ENCODE assay signal across 16 cellular contexts in the genomic region with DNA sequence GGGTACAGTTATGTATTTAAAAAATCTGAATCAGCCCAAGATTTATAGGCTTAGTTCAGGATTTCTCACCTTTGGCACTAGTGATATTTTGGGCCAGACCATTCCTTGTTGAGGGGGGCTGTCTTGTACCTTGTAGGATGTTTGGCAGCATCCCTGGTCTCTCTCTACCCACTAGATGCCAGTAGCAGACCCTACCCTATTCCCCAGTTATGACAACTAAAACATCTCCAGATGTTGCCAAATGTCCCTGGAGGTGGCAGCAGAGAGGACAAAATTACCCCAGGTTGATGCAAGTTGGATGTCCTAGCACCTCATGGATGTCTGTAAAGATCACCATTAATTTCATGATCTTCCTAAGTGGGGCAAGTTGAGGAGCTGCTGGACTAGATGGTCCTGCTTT. TPM values are rescaled to one million over a fixed set of nuclear protein-coding genes. Genes with fewer than 3 reads are reported as not detected.
DNase-seq lines count a peak whose midpoint lies in the region; ATAC-seq, FAIRE-seq and TF ChIP-seq lines count a peak whose summit lies in the region.
"Had no signal": no experiment of that assay in that cellular context is flagged by ENCODE, and none has a peak within 500 bp of the region (broad histone marks: within the 10 kb centered on the region; RNA-seq: fewer than 3 reads in every experiment).

No MANE protein-coding gene starts in this region.

- in situ Hi-C loops in K562 (cut with MboI), result no loop called here

- DNase-seq in A673 (ENCODE audit: low spot score), result peak; percentile 7
- no peak for DNase-seq in DND-41
- peak; percentile 34 for DNase-seq in NCI-H146 (lab: John Stamatoyannopoulos, UW)
- no peak for DNase-seq in K562 (ENCODE audit: extremely low read depth in 1 of 4, low spot score in 3 of 4)
- DNase-seq in Kasumi-1 (lab: John Stamatoyannopoulos, UW), result no peak
- DNase-seq in AG08395 (ENCODE audit: low spot score), result no peak
- DNase-seq in germinal center (ENCODE audit: low spot score), result no peak
- no peak for DNase-seq in activated effector memory CD4-positive, alpha-beta T cell treated with Interleukin-2 at 50 U/mL for 16 hours
- DNase-seq: activated naive CD8-positive, alpha-beta T cell treated with anti-CD3 and anti-CD28 coated beads, Interleukin-2, amount 10 ng/mL, durations not matched to agents 7 days and 5 days; EL; heart right ventricle; kidney; midbrain had no signal

- H4K20me1 ChIP-seq in DND-41 (ENCODE audit: insufficient read depth, low read length), result no peaks in the 10 kb centered on the region
- no peaks in the 10 kb centered on the region for H4K20me1 ChIP-seq in K562 (replicated peaks; ENCODE audit: control insufficient read depth, insufficient read depth, low read length)

- ATAC-seq in DND-41 (ENCODE audit: insufficient read depth, low read depth) (no peak), K562 (no peak)
- ATAC-seq: heart right ventricle, sciatic nerve had no signal

- no peak overlapping the region for H3K4me3 ChIP-seq in A673 (ENCODE audit: low read depth, low read length, poor library complexity, severe bottlenecking)
- no peak overlapping the region for H3K4me3 ChIP-seq in DND-41 (ENCODE audit: low read depth in 1 of 2, low read length in 2 of 2)
- H3K4me3 ChIP-seq in K562, result no peak overlapping the region
- H3K4me3 ChIP-seq: heart right ventricle, thoracic aorta had no signal

- no peak overlapping the region for H3K27ac ChIP-seq in A673 (ENCODE audit: low read depth, low read length, poor library complexity, severe bottlenecking)
- no peak overlapping the region for H3K27ac ChIP-seq in DND-41 (ENCODE audit: low read length)
- H3K27ac ChIP-seq in K562 (ENCODE audit: extremely low read depth, low read depth, low read length), result no peak overlapping the region
- H3K27ac ChIP-seq: heart right ventricle, thoracic aorta had no signal

- H3K36me3 ChIP-seq in A673 (ENCODE audit: insufficient read depth, low read length, poor library complexity, severe bottlenecking) (no peaks in the 10 kb centered on the region), DND-41 (ENCODE audit: insufficient read depth, low read length) (no peaks in the 10 kb centered on the region), K562 (ENCODE audit: control insufficient read depth, insufficient read depth, low read length) (no peaks in the 10 kb centered on the region)
- H3K36me3 ChIP-seq: heart right ventricle, thoracic aorta had no signal

- H3K9me1 ChIP-seq in K562 (ENCODE audit: control insufficient read depth, insufficient read depth, low read length), result no peaks in the 10 kb centered on the region

- POLR2A ChIA-PET in A673 (lab: Charles Lee; ENCODE audit: low non-redundant PET) (interaction anchor here (0.8 kb wide), 1 partner anchor 255 kb away, joined by 3 read pairs; no protein-coding TSS in a partner anchor), K562 (lab: Yijun Ruan, JAX) (interaction anchor here (0.6 kb wide), 1 partner anchor 85 kb away, joined by 3 read pairs; no protein-coding TSS in a partner anchor)

- no peaks in the 10 kb centered on the region for H3K79me2 ChIP-seq in DND-41 (ENCODE audit: insufficient read depth, low read length)
- no peaks in the 10 kb centered on the region for H3K79me2 ChIP-seq in K562 (ENCODE audit: control insufficient read depth, insufficient read depth, low read length)

- H3K4me1 ChIP-seq in A673 (ENCODE audit: insufficient read depth, low read length, poor library complexity, severe bottlenecking) (no peaks in the 10 kb centered on the region), DND-41 (ENCODE audit: insufficient read depth, low read length) (no peaks in the 10 kb centered on the region), K562 (replicated peaks in 1 of 2; ENCODE audit: control insufficient read depth in 2 of 2, insufficient read depth in 2 of 2, low read length in 2 of 2) (no peaks in the 10 kb centered on the region)
- H3K4me1 ChIP-seq: heart right ventricle had no signal

- TF ChIP-seq EP300 in K562 (IDR thresholded peaks at IDR 0.05; ENCODE audit: low read length), result no peak

- no peak for TF ChIP-seq RAD21 in K562 (CRISPR knock-in tag; conservative IDR thresholded peaks at IDR 0.05 in 1 of 2, IDR thresholded peaks at IDR 0.05 in 1 of 2)

- BruUV-seq in A673 (replicated peaks; lab: Mats Ljungman, UMichigan), result no TSS peak
- no TSS peak for BruUV-seq in K562 (replicated peaks; lab: Mats Ljungman, UMichigan)

- no peaks in the 10 kb centered on the region for H3K9me3 ChIP-seq in A673 (ENCODE audit: low read depth, low read length, poor library complexity, severe bottlenecking)
- no peaks in the 10 kb centered on the region for H3K9me3 ChIP-seq in DND-41 (ENCODE audit: insufficient read depth, low read length, severe bottlenecking)
- H3K9me3 ChIP-seq in K562 (replicated peaks; ENCODE audit: control insufficient read depth, insufficient read depth, low read depth, low read length), result peaks cover 3% of the 10 kb centered on the region; the same call in 1 of the 2 replicates
- H3K9me3 ChIP-seq: thoracic aorta had no signal

- no peak for FAIRE-seq in K562 (lab: Jason Lieb, UNC)
- FAIRE-seq: H54, kidney had no signal

- H3K4me2 ChIP-seq in DND-41 (ENCODE audit: insufficient read depth, low read length) (no peak overlapping the region), K562 (ENCODE audit: insufficient read depth, low read length) (no peak overlapping the region)

- H3K9ac ChIP-seq in DND-41 (ENCODE audit: low read depth, low read length), result no peak overlapping the region
- H3K9ac ChIP-seq in K562 (ENCODE audit: insufficient read depth in 1 of 2, low read depth in 2 of 2, low read length in 2 of 2), result no peak overlapping the region

- H3K27me3 ChIP-seq in A673 (replicated peaks; ENCODE audit: insufficient read depth, low read depth, low read length, poor library complexity), result no peaks in the 10 kb centered on the region
- no peaks in the 10 kb centered on the region for H3K27me3 ChIP-seq in DND-41 (ENCODE audit: insufficient read depth, low read length, poor library complexity)
- peaks cover 0 to 15% of the 10 kb centered on the region in 2 experiments; a peak in 3 of 5 replicates for H3K27me3 ChIP-seq in K562 (ENCODE audit: control insufficient read depth in 2 of 2, insufficient read depth in 2 of 2, low read length in 2 of 2)
- H3K27me3 ChIP-seq: heart right ventricle had no signal

- no peak for TF ChIP-seq POLR2A in K562 (conservative IDR thresholded peaks at IDR 0.05)

- H2AFZ ChIP-seq in DND-41 (ENCODE audit: low read depth, low read length) (no peak overlapping the region), K562 (ENCODE audit: low read depth, low read length) (no peak overlapping the region)

- intact Hi-C loops in A673 (cut with micrococcal nuclease; ENCODE audit: unreplicated experiment) (no loop called here), K562 (cut with micrococcal nuclease) (no loop called here)

- TF ChIP-seq CTCF in A673 (conservative IDR thresholded peaks at IDR 0.05; ENCODE audit: low read depth, low read length) (peak; percentile 36), DND-41 (IDR thresholded peaks at IDR 0.05; ENCODE audit: borderline replicate concordance, extremely low read depth, low read length, poor library complexity, severe bottlenecking) (peak; percentile 32), K562 (IDR thresholded peaks at IDR 0.05 in 2 of 3, conservative IDR thresholded peaks at IDR 0.05 in 1 of 3; ENCODE audit: insufficient read depth in 2 of 3, low read depth in 1 of 3, low read length in 3 of 3) (peak in 2 of 3 experiments; percentile 24 to 32; a peak in 5 of 6 replicates)

- CTCF ChIA-PET in A673 (lab: Charles Lee), result interaction anchor here (0.6 kb wide), 1 partner anchor 295 kb away, joined by 5 read pairs; no protein-coding TSS in a partner anchor
- CTCF ChIA-PET in K562 (lab: Yijun Ruan, JAX; ENCODE audit: low intra/inter-chr PET ratio), result interaction anchor here (0.7 kb wide), 1 partner anchor 693 kb away, joined by 3 read pairs; no protein-coding TSS in a partner anchor

RNA-seq across cellular contexts. Expression of gene SYT17, which starts 45.8 kb away (rescaled TPM):
- total RNA-seq in A673 (2021) (0.24 and 0.61 TPM in 2 replicates), K562 (2014; rRNA removed) (not detected in 2 replicates), K562 (2014; rRNA removed; fragmentation: Illumina TruSeq; extraction: Trizol) (not detected in 2 replicates), K562 (2015; rRNA removed; fragmentation: Illumina TruSeq; extraction: Trizol) (not detected in 2 replicates), K562 (2021) (not detected in 2 replicates)
- not detected in 2 replicates for total RNA-seq in K562 (2011; cell fraction: chromatin; rRNA removed; ENCODE audit: low replicate concordance)
- not detected in 2 replicates for total RNA-seq in K562 (2011; cell fraction: nucleolus; rRNA removed)
- total RNA-seq in K562 (2011; cell fraction: nucleoplasm; rRNA removed), result not detected in 2 replicates
- polyA plus RNA-seq in K562 (2011; rRNA removed) (not detected in 2 replicates), K562 (2014; fragmentation: Illumina TruSeq; extraction: Trizol) (not detected in 2 replicates), K562 (2014; fragmentation: Nextera tagmentation; extraction: Ambion mirVana) (not detected), K562 (2014; rRNA removed) (not detected in 2 replicates)
- not detected in 2 replicates for polyA plus RNA-seq in K562 (2011; cell fraction: cytosol; rRNA removed)
- polyA plus RNA-seq in K562 (2011; cell fraction: nucleus; rRNA removed), result not detected in 2 replicates
- polyA plus RNA-seq in K562 (2012), result 0.11 TPM in 1 of 2 replicates, not detected in the other
- polyA minus RNA-seq in K562 (2011; rRNA and poly(A)+ RNA removed), result not detected in 2 replicates
- polyA minus RNA-seq in K562 (2011; cell fraction: cytosol; rRNA and poly(A)+ RNA removed), result not detected in 2 replicates
- not detected in 2 replicates for polyA minus RNA-seq in K562 (2011; cell fraction: nucleus; rRNA and poly(A)+ RNA removed)
- total RNA-seq: activated naive CD8-positive, alpha-beta T cell treated with anti-CD3 and anti-CD28 coated beads, Interleukin-2, amount 10 ng/mL, durations not matched to agents 7 days and 5 days had no signal

Comparison
In these comparisons a context has a peak if more than half of its experiments do, and no peak if none do; other contexts are left out.
1. DNase-seq: peak in A673 (single experiment) and NCI-H146 (single experiment); none in DND-41 (single experiment), K562 (0 of 4), Kasumi-1 (0 of 2), AG08395 (single experiment), germinal center (single experiment) and activated effector memory CD4-positive, alpha-beta T cell treated with Interleukin-2 at 50 U/mL for 16 hours (single experiment).
2. Peak in every context shown above with its lines, with median percentiles within 50 percentile points of each other: CTCF ChIP-seq.